8 cellular contexts compared by ENCODE assay signal in genomic region chr2:222613715-222614331, GRCh38. TPM values are rescaled to one million over a fixed set of nuclear protein-coding genes. Genes with fewer than 3 reads are reported as not detected.
A peak's percentile ranks its signal among the peaks of the same experiment; 100 is the strongest.
DNase-seq lines count a peak whose midpoint lies in the region; ATAC-seq lines count a peak whose summit lies in the region.

No MANE protein-coding gene starts in this region.

- POLR2A ChIA-PET in activated CD8-positive, alpha-beta T cell treated with anti-CD3 and anti-CD28 coated beads, Interleukin-2, amount 10 ng/mL, durations not matched to agents 7 days and 5 days (lab: Charles Lee), result no interaction called here

- no peak overlapping the region for H3K4me3 Mint-ChIP-seq in activated CD8-positive, alpha-beta T cell treated with anti-CD3 and anti-CD28 coated beads, Interleukin-2, amount 10 ng/mL, durations not matched to agents 7 days and 5 days
- H3K4me3 Mint-ChIP-seq in stimulated activated naive B cell treated with anti-CD40 and anti-IgM and Interleukin-4, amounts not matched to agents 10 μg/mL and 1 μg/mL and 100 μg/mL, for 72 hours, result no peak overlapping the region

- no peaks in the 10 kb centered on the region for H3K9me3 Mint-ChIP-seq in activated CD8-positive, alpha-beta T cell treated with anti-CD3 and anti-CD28 coated beads, Interleukin-2, amount 10 ng/mL, durations not matched to agents 7 days and 5 days (ENCODE audit: insufficient read depth)
- H3K9me3 Mint-ChIP-seq in stimulated activated naive B cell treated with anti-CD40 and anti-IgM and Interleukin-4, amounts not matched to agents 10 μg/mL and 1 μg/mL and 100 μg/mL, for 72 hours, result no peaks in the 10 kb centered on the region

- DNase-seq in COR-L47 (lab: John Stamatoyannopoulos, UW), result peak; percentile 17
- DNase-seq in NCI-H2107 treated with DMSO at 0.1 percent for 48 hours (lab: John Stamatoyannopoulos, UW; ENCODE audit: unreplicated experiment), result peak; percentile 43
- DNase-seq in activated CD8-positive, alpha-beta T cell treated with anti-CD3 and anti-CD28 coated beads, Interleukin-2, amount 10 ng/mL, durations not matched to agents 7 days and 5 days, result peak; percentile 24
- peak; percentile 58 for DNase-seq in hepatic stellate cell (ENCODE audit: low spot score)
- no peak for DNase-seq in stimulated activated naive B cell treated with anti-CD40 and anti-IgM and Interleukin-4, amounts not matched to agents 10 μg/mL and 1 μg/mL and 100 μg/mL, for 72 hours
- no peak for DNase-seq in stimulated activated CD4-positive, alpha-beta T cell treated with anti-CD3 and anti-CD28 coated beads, Interleukin-4, amount 100 ng/mL, for 24 hours

- H3K4me1 Mint-ChIP-seq in activated CD8-positive, alpha-beta T cell treated with anti-CD3 and anti-CD28 coated beads, Interleukin-2, amount 10 ng/mL, durations not matched to agents 7 days and 5 days (ENCODE audit: low read depth), result no peaks in the 10 kb centered on the region
- H3K4me1 Mint-ChIP-seq in stimulated activated naive B cell treated with anti-CD40 and anti-IgM and Interleukin-4, amounts not matched to agents 10 μg/mL and 1 μg/mL and 100 μg/mL, for 72 hours, result no peaks in the 10 kb centered on the region

- H3K27ac Mint-ChIP-seq in activated CD8-positive, alpha-beta T cell treated with anti-CD3 and anti-CD28 coated beads, Interleukin-2, amount 10 ng/mL, durations not matched to agents 7 days and 5 days, result no peak overlapping the region
- no peak overlapping the region for H3K27ac Mint-ChIP-seq in stimulated activated naive B cell treated with anti-CD40 and anti-IgM and Interleukin-4, amounts not matched to agents 10 μg/mL and 1 μg/mL and 100 μg/mL, for 72 hours

- H3K36me3 Mint-ChIP-seq in activated CD8-positive, alpha-beta T cell treated with anti-CD3 and anti-CD28 coated beads, Interleukin-2, amount 10 ng/mL, durations not matched to agents 7 days and 5 days (ENCODE audit: low read depth), result peaks cover 35% of the 10 kb centered on the region
- peaks cover 14 to 23% of the 10 kb centered on the region in 2 donors for H3K36me3 Mint-ChIP-seq in stimulated activated naive B cell treated with anti-CD40 and anti-IgM and Interleukin-4, amounts not matched to agents 10 μg/mL and 1 μg/mL and 100 μg/mL, for 72 hours

- CTCF ChIA-PET in activated CD8-positive, alpha-beta T cell treated with anti-CD3 and anti-CD28 coated beads, Interleukin-2, amount 10 ng/mL, durations not matched to agents 7 days and 5 days (lab: Charles Lee), result interaction anchor here (0.9 to 2.4 kb wide), 8 partner anchors 10 to 589 kb away, joined by 3 to 15 read pairs (median 4); no protein-coding TSS in a partner anchor

- ATAC-seq in GM19025 (IDR thresholded peaks at IDR 0.05; ENCODE audit: low read depth, unreplicated experiment), result peak; percentile 76
- peak; percentile 86 for ATAC-seq in HG03064 (IDR thresholded peaks at IDR 0.05; ENCODE audit: low read depth, unreplicated experiment)
- peak; percentile 71 for ATAC-seq in activated CD8-positive, alpha-beta T cell treated with anti-CD3 and anti-CD28 coated beads, Interleukin-2, amount 10 ng/mL, durations not matched to agents 7 days and 5 days
- ATAC-seq in stimulated activated naive B cell treated with anti-CD40 and anti-IgM and Interleukin-4, amounts not matched to agents 10 μg/mL and 1 μg/mL and 100 μg/mL, for 72 hours (replicated peaks), result peak; percentile 61 to 71

- H3K27me3 Mint-ChIP-seq in activated CD8-positive, alpha-beta T cell treated with anti-CD3 and anti-CD28 coated beads, Interleukin-2, amount 10 ng/mL, durations not matched to agents 7 days and 5 days (ENCODE audit: low read depth), result no peaks in the 10 kb centered on the region
- no peaks in the 10 kb centered on the region for H3K27me3 Mint-ChIP-seq in stimulated activated naive B cell treated with anti-CD40 and anti-IgM and Interleukin-4, amounts not matched to agents 10 μg/mL and 1 μg/mL and 100 μg/mL, for 72 hours

RNA-seq across cellular contexts. Expression of gene FARSB, which starts 42.1 kb away (rescaled TPM):
- 10 to 100 TPM; 26.9 to 28.0 TPM for total RNA-seq in activated CD8-positive, alpha-beta T cell treated with anti-CD3 and anti-CD28 coated beads, Interleukin-2, amount 10 ng/mL, durations not matched to agents 7 days and 5 days

RNA-seq across cellular contexts. Expression of gene MOGAT1, which starts 57.6 kb away (rescaled TPM):
- total RNA-seq in activated CD8-positive, alpha-beta T cell treated with anti-CD3 and anti-CD28 coated beads, Interleukin-2, amount 10 ng/mL, durations not matched to agents 7 days and 5 days, result not detected

Comparison
In these comparisons a context has a peak if more than half of its experiments do, and no peak if none do; other contexts are left out.
1. DNase-seq: peak in COR-L47 (single experiment), NCI-H2107 treated with DMSO at 0.1 percent for 48 hours (single experiment), activated CD8-positive, alpha-beta T cell treated with anti-CD3 and anti-CD28 coated beads, Interleukin-2, amount 10 ng/mL, durations not matched to agents 7 days and 5 days (single experiment) and hepatic stellate cell (single experiment); none in stimulated activated naive B cell treated with anti-CD40 and anti-IgM and Interleukin-4, amounts not matched to agents 10 μg/mL and 1 μg/mL and 100 μg/mL, for 72 hours (single experiment) and stimulated activated CD4-positive, alpha-beta T cell treated with anti-CD3 and anti-CD28 coated beads, Interleukin-4, amount 100 ng/mL, for 24 hours (single experiment).
2. Peak in every context shown above with its lines, with median percentiles within 50 percentile points of each other: ATAC-seq.